Comparison of ENCODE assay signal across 1 cellular context in genomic region chr1:166969074-166969677, GRCh38.
TF ChIP-seq lines count a peak whose summit lies in the region.

No MANE protein-coding gene starts in this region.

TF ChIP-seq in HepG2, 621 proteins besides CTCF, POLR2A, EP300 and RAD21 (continued from another document):
- no peak for TF ChIP-seq ZNF841 (CRISPR knock-in tag; IDR thresholded peaks at IDR 0.05; ENCODE audit: borderline replicate concordance)
- TF ChIP-seq ZBTB8A (CRISPR knock-in tag; IDR thresholded peaks at IDR 0.05; ENCODE audit: borderline replicate concordance, low read depth): no peak
